ENCODE assay signal across 8 cellular contexts in the genomic region with DNA sequence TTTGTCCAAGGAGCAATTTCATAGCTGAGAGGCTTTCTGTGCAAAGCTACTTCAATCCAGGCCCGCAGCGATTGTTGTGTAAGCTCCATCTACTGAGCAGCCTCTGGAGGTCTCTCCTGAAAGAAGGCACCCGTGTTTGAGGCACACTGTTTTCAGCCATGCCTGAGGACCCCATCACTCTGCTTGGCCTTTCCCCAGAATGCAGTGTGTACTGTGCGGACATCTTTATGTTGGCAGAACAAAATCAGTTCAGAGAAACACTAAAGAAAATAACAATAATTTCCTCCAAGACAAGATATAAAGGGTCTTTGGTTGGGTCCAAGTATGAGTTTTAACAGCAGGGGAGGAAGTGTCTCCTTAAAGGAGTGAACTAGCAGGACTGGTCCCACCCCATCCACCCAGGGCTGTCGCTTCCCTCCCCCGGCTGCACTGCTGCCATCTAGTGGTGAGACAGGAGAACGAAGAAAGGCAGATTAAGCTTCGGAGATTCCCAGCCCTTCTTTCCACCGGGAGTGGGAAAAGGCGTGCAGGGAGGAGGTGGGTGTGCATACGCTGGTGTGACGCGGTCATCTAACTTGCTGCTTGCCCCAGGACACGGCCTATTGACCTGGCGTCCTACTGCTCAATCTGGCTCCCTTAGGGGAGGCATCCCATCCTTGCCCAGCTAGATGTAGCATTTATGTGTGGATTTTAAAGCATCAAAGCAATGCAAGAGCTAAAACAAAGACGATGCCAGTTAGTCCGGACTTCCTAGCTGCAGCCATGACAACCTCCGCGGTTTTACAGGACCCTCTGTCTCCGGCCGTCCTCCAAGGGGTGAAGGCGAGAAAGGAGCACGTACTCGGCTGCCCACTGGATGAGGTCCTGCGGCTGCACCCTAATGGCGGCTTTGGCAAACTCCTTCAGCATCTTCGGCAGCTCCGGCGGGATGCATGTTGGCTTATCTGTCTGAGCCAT. TPM values are rescaled to one million over a fixed set of nuclear protein-coding genes. Genes with fewer than 3 reads are reported as not detected.
A peak's percentile ranks its signal among the peaks of the same experiment; 100 is the strongest.
DNase-seq lines count a peak whose midpoint lies in the region; FAIRE-seq and TF ChIP-seq lines count a peak whose summit lies in the region.
"Not testable (repeated sequence)": the region's sequence is repeated elsewhere in the genome, so short reads cannot be mapped to it uniquely, and the experiment has no call there.

No MANE protein-coding gene starts in this region.

- not testable (repeated sequence) for H3K27ac ChIP-seq in transverse colon

- not testable (repeated sequence) for TF ChIP-seq POLR2A in transverse colon (IDR thresholded peaks at IDR 0.05)

- WGBS in transverse colon (ENCODE audit: low coverage in 1 of 2), 2 donors = 21 to 25% methylated on average over 8 to 27 of the region's 29 CpGs

- peaks cover 0 to 17% (median 8%) of the 10 kb centered on the region in 4 donors for H3K4me1 ChIP-seq in transverse colon

- not testable (repeated sequence) for H3K36me3 ChIP-seq in transverse colon

- not testable (repeated sequence) for TF ChIP-seq EP300 in transverse colon (IDR thresholded peaks at IDR 0.05; ENCODE audit: low read depth)

- peaks cover 12% of the 10 kb centered on the region for H3K27me3 ChIP-seq in transverse colon

- peak; percentile 72 to 78 (median 76) for TF ChIP-seq CTCF in transverse colon (IDR thresholded peaks at IDR 0.05)

- H3K4me3 ChIP-seq in iPS-11a (ENCODE audit: low read depth, low read length) (peak overlapping the region; percentile 37), transverse colon (peak overlapping the region in 3 of 4 donors; percentile 5 to 31 (median 7))

- in situ Hi-C loops in transverse colon (cut with MboI; ENCODE audit: low pct_ligation_motif_present in 1 of 4, low pct_unique_long_range_greater_than_20kb in 1 of 4, low sequenced_read_pairs in 3 of 4) = not testable (repeated sequence)

- not testable (repeated sequence) for H3K9me3 ChIP-seq in transverse colon

- intact Hi-C loops in transverse colon (cut with DNase I; ENCODE audit: low total_unique reads) = not testable (repeated sequence)

- FAIRE-seq in colon (lab: Jason Lieb, UNC) = peak; percentile 18

- peak; percentile 70 for DNase-seq in DMS53 (lab: John Stamatoyannopoulos, UW)
- DNase-seq in HT1080 (ENCODE audit: low read depth) = peak; percentile 68
- peak; percentile 39 for DNase-seq in NCI-H526 treated with DMSO at 0.1 percent for 48 hours (lab: John Stamatoyannopoulos, UW)
- peak; percentile 11 to 28 for DNase-seq in activated CD4-positive, alpha-beta T cell treated with anti-CD3 and anti-CD28 coated beads, Interleukin-2, amount 50 U/mL, for 48 hours
- DNase-seq in occipital lobe (lab: John Stamatoyannopoulos, UW) = peak; percentile 54
- peak; percentile 43 for DNase-seq in transverse colon

RNA-seq across cellular contexts. Expression of gene ROPN1, which starts 12.1 kb away (rescaled TPM):
- 0.21 TPM in 1 of 2 replicates, not detected in the other for total RNA-seq in HT1080 (2014; rRNA removed; shearing (Covaris generic))
- 0.10 TPM in 1 of 2 replicates, not detected in the other for polyA plus RNA-seq in HT1080 (2015; cell fraction: cytosol; rRNA removed)
- not detected in 2 replicates for polyA plus RNA-seq in HT1080 (2015; cell fraction: nucleus; rRNA removed)
- 0.16 TPM for total RNA-seq in occipital lobe
- total RNA-seq in transverse colon = 1 to 10 TPM in 3 of 4 donors, not detected in 1; 1.9 to 3.4 (median 3.0) TPM

RNA-seq across cellular contexts. Expression of gene CCDC14, which starts 18.8 kb away (rescaled TPM):
- total RNA-seq in HT1080 (2014; rRNA removed; shearing (Covaris generic)) = 44.9 and 46.5 TPM in 2 replicates
- 29.3 and 30.2 TPM in 2 replicates for polyA plus RNA-seq in HT1080 (2015; cell fraction: cytosol; rRNA removed)
- polyA plus RNA-seq in HT1080 (2015; cell fraction: nucleus; rRNA removed) = 454 and 455 TPM in 2 replicates
- total RNA-seq in occipital lobe (99.5 TPM), transverse colon (100 to 1,000 TPM in 3 of 4 donors, 10 to 100 TPM in 1; 93.1 to 117 (median 110) TPM)

RNA-seq across cellular contexts. Expression of gene KALRN, which starts 53.4 kb away (rescaled TPM):
- 7.6 and 8.0 TPM in 2 replicates for total RNA-seq in HT1080 (2014; rRNA removed; shearing (Covaris generic))
- 1.00 and 1.5 TPM in 2 replicates for polyA plus RNA-seq in HT1080 (2015; cell fraction: cytosol; rRNA removed)
- polyA plus RNA-seq in HT1080 (2015; cell fraction: nucleus; rRNA removed) = 2.0 and 4.7 TPM in 2 replicates
- total RNA-seq in occipital lobe (170 TPM), transverse colon (100 to 1,000 TPM in 2 of 4 donors, 10 to 100 TPM in 2; 76.5 to 308 (median 90.3) TPM)

Comparison
In these comparisons a context has a peak if more than half of its experiments do, and no peak if none do; other contexts are left out.
1. DNase-seq: peak in every context shown above with its lines; median percentile 70 in DMS53; 68 in HT1080; 54 in occipital lobe; 43 in transverse colon; 39 in NCI-H526 treated with DMSO at 0.1 percent for 48 hours; 20 in activated CD4-positive, alpha-beta T cell treated with anti-CD3 and anti-CD28 coated beads, Interleukin-2, amount 50 U/mL, for 48 hours.